8 cellular contexts compared by ENCODE assay signal in the genomic region with DNA sequence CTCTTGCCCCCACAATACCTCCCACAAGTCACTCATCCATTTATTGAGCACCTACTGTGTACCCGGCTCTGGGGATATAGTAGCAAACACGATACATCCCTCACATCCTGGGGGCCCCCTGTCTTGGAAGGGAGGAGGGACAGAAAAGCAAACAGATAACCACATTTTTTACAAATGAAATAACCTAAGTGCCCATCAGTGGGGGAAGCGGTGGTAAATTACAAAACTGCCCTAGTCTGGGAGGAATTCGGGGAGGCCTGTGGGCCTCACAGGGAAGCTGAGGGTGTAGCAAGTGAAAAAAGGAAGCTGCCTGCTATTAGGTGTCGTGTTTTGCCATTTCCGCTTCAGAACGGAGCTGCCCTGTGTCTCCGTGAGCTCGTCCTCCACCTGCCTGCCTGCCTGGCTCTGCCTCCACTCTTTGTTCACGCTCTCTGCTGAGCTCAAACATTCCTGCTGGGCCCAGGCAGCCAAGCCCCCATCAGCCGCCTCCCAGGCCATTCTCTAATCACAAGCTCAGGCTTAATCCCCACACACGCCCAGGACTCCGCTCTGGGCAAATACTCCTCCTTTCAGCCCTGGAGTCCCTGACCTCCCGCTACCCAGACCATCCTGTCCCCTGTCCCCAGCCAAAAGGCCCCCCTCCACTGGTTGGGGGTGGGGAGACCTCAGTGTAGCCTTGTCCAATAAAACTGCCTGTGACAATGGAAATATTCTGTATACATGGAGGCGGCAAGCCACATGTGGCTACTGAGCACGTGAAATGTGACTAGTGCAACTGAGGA. TPM values are rescaled to one million over a fixed set of nuclear protein-coding genes. Genes with fewer than 3 reads are reported as not detected.
DNase-seq lines count a peak whose midpoint lies in the region; ATAC-seq and TF ChIP-seq lines count a peak whose summit lies in the region.

No MANE protein-coding gene starts in this region.

- H3K4me3 Mint-ChIP-seq in activated CD4-positive, alpha-beta T cell treated with anti-CD3 and anti-CD28 coated beads for 36 hours: no peak overlapping the region

- H3K27me3 Mint-ChIP-seq in activated CD4-positive, alpha-beta T cell treated with anti-CD3 and anti-CD28 coated beads for 36 hours: peaks cover 9% of the 10 kb centered on the region

- ATAC-seq in HG02798 (IDR thresholded peaks at IDR 0.05; ENCODE audit: poor library complexity, unreplicated experiment): no peak
- ATAC-seq in activated CD4-positive, alpha-beta T cell treated with anti-CD3 and anti-CD28 coated beads for 36 hours: no peak
- ATAC-seq in GM18861 (IDR thresholded peaks at IDR 0.05; ENCODE audit: unreplicated experiment): no peak

- H3K36me3 ChIP-seq in H7 (replicated peaks; ENCODE audit: control insufficient read depth, insufficient read depth, low read length): no peaks in the 10 kb centered on the region
- no peaks in the 10 kb centered on the region for H3K36me3 ChIP-seq in neutrophil

- H3K9me3 ChIP-seq in neutrophil: no peaks in the 10 kb centered on the region

- POLR2A ChIA-PET in activated CD4-positive, alpha-beta T cell treated with anti-CD3 and anti-CD28 coated beads for 36 hours (lab: Charles Lee): no interaction called here

- H3K27ac ChIP-seq in neutrophil: peak overlapping the region; percentile 90

- no peaks in the 10 kb centered on the region for H3K4me1 Mint-ChIP-seq in activated CD4-positive, alpha-beta T cell treated with anti-CD3 and anti-CD28 coated beads for 36 hours

- TF ChIP-seq CTCF in neutrophil (IDR thresholded peaks at IDR 0.05): no peak

- no peak overlapping the region for H3K27ac Mint-ChIP-seq in activated CD4-positive, alpha-beta T cell treated with anti-CD3 and anti-CD28 coated beads for 36 hours

- H3K36me3 Mint-ChIP-seq in activated CD4-positive, alpha-beta T cell treated with anti-CD3 and anti-CD28 coated beads for 36 hours (ENCODE audit: low read depth): no peaks in the 10 kb centered on the region

- H3K9me3 Mint-ChIP-seq in activated CD4-positive, alpha-beta T cell treated with anti-CD3 and anti-CD28 coated beads for 36 hours (ENCODE audit: low read depth): no peaks in the 10 kb centered on the region

- peaks cover 49 to 51% of the 10 kb centered on the region in 2 experiments for H3K4me1 ChIP-seq in neutrophil (ENCODE audit: control insufficient read depth in 1 of 2, insufficient read depth in 1 of 2, low read depth in 1 of 2, low read length in 1 of 2)

- H3K27me3 ChIP-seq in H7 (ENCODE audit: control insufficient read depth, insufficient read depth, low read length) (no peaks in the 10 kb centered on the region), neutrophil (peaks cover 10% of the 10 kb centered on the region)

- H3K4me3 ChIP-seq in H7 (ENCODE audit: insufficient read depth, low read depth, low read length): no peak overlapping the region
- peak overlapping the region; percentile 54 for H3K4me3 ChIP-seq in neutrophil (ENCODE audit: low read depth in 1 of 2, low read length in 1 of 2)

- CTCF ChIA-PET in activated CD4-positive, alpha-beta T cell treated with anti-CD3 and anti-CD28 coated beads for 36 hours (lab: Charles Lee): no interaction called here

- intact Hi-C loops in head of caudate nucleus (cut with DNase I): no loop called here
- intact Hi-C loops in activated CD4-positive, alpha-beta T cell treated with anti-CD3 and anti-CD28 coated beads for 36 hours (cut with DNase I, micrococcal nuclease): no loop called here

- DNase-seq in H7 (peak; percentile 86), NCI-H226 (peak; percentile 35), astrocyte of the hippocampus (ENCODE audit: low read depth, low spot score) (peak; percentile 35), head of caudate nucleus (no peak)
- DNase-seq in activated CD4-positive, alpha-beta T cell treated with anti-CD3 and anti-CD28 coated beads for 36 hours: no peak

RNA-seq across cellular contexts. Expression of gene SEC14L5, which starts 10.2 kb away (rescaled TPM):
- 2.1 and 2.4 TPM in 2 replicates for total RNA-seq in H7 (2014; rRNA removed; shearing (Covaris generic))
- total RNA-seq in activated CD4-positive, alpha-beta T cell treated with anti-CD3 and anti-CD28 coated beads for 36 hours: under 1 TPM; 0.09 to 0.28 TPM

RNA-seq across cellular contexts. Expression of gene PPL, which starts 11.0 kb away (rescaled TPM):
- 9.2 and 10.2 TPM in 2 replicates for total RNA-seq in H7 (2014; rRNA removed; shearing (Covaris generic))
- total RNA-seq in activated CD4-positive, alpha-beta T cell treated with anti-CD3 and anti-CD28 coated beads for 36 hours: not detected

Comparison
In these comparisons a context has a peak if more than half of its experiments do, and no peak if none do; other contexts are left out.
1. DNase-seq: peak in H7 (single experiment), NCI-H226 (single experiment) and astrocyte of the hippocampus (single experiment); none in head of caudate nucleus (0 of 42) and activated CD4-positive, alpha-beta T cell treated with anti-CD3 and anti-CD28 coated beads for 36 hours (single experiment).